Comparison of ENCODE assay signal across 1 cellular context in genomic region chr7:106104861-106105260, GRCh38.
TF ChIP-seq lines count a peak whose summit lies in the region.

No MANE protein-coding gene starts in this region.

TF ChIP-seq in K562, 482 proteins besides CTCF, POLR2A, EP300 and RAD21:
- TF ChIP-seq PCBP1 (IDR thresholded peaks at IDR 0.05; ENCODE audit: low read depth, low read length, poor library complexity, severe bottlenecking) (no peak), MEIS2 (IDR thresholded peaks at IDR 0.05; ENCODE audit: partially characterized antibody) (peak; percentile 35), ATF2 (CRISPR knock-in tag; IDR thresholded peaks at IDR 0.05) (no peak)
